ENCODE assay signal across 1 cellular context in the genomic region with DNA sequence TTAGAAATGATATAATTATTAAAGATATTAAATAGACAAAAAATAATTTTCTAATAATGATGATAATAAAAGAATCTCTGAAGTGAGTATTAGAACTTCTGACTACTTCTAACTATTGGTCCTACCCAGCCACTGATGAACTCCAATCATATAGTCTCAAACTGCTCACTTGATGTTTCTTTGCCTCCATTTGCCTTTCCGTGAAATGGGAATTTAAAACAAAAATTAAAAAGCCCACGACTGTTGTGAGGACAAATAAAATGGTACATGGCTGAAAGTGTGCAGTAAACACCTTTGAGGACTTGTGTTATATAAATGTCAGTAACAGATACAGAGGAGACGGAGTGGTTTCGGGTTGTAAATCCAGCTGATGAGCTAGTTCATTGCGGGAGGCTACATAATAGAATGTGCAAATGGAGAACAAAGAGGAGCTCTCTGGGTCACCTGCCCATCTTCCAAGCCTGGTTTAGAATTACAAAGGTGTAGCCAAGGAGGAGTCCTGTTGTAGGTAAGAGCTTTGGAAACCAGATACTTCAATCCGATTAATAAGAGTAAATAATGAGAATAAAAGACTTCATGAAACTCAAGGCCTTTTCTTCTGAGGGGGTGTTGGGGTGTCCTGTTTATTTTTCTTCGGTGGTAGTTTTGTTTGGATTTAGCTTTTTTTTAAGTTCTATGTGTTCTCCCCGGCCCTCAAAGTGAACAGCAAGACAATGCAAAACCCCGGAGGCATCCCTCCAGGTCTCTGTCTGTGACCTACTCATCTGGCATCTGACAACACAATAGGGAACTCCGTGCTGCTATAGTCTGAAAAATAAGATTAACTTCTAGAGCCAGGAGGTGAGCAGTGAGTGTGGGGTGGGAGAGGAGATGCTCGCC.
TF ChIP-seq lines count a peak whose summit lies in the region.

No MANE protein-coding gene starts in this region.

TF ChIP-seq in HepG2, 621 proteins besides CTCF, POLR2A, EP300 and RAD21 (continued from another document):
- TF ChIP-seq, protein P1, sequence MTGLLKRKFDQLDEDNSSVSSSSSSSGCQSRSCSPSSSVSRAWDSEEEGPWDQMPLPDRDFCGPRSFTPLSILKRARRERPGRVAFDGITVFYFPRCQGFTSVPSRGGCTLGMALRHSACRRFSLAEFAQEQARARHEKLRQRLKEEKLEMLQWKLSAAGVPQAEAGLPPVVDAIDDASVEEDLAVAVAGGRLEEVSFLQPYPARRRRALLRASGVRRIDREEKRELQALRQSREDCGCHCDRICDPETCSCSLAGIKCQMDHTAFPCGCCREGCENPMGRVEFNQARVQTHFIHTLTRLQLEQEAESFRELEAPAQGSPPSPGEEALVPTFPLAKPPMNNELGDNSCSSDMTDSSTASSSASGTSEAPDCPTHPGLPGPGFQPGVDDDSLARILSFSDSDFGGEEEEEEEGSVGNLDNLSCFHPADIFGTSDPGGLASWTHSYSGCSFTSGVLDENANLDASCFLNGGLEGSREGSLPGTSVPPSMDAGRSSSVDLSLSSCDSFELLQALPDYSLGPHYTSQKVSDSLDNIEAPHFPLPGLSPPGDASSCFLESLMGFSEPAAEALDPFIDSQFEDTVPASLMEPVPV (CRISPR knock-in tag; IDR thresholded peaks at IDR 0.05) = no peak
